In genomic region chr1:26035203-26035958, GRCh38 we compare ENCODE assay signal across 1 cellular context.
A peak's percentile ranks its signal among the peaks of the same experiment; 100 is the strongest.
TF ChIP-seq lines count a peak whose summit lies in the region.

No MANE protein-coding gene starts in this region.

TF ChIP-seq in HepG2, 621 proteins besides CTCF, POLR2A, EP300 and RAD21 (continued from another document and continues in another):
- TF ChIP-seq TFDP1 (CRISPR knock-in tag; IDR thresholded peaks at IDR 0.05; ENCODE audit: borderline replicate concordance): 0 out of 2 replicates have a peak, but pooled peaks have one; percentile 24
- no peak for TF ChIP-seq MLX (CRISPR knock-in tag; IDR thresholded peaks at IDR 0.05)
- TF ChIP-seq ZSCAN21 (CRISPR knock-in tag; IDR thresholded peaks at IDR 0.05; ENCODE audit: borderline replicate concordance): no peak
- no peak for TF ChIP-seq MTF2 (CRISPR knock-in tag; IDR thresholded peaks at IDR 0.05; ENCODE audit: borderline replicate concordance)
- no peak for TF ChIP-seq SP140L (CRISPR knock-in tag; IDR thresholded peaks at IDR 0.05; ENCODE audit: borderline replicate concordance)
- peak; percentile 30; the same call in 1 of the 2 replicates for TF ChIP-seq ZMYM4 (CRISPR knock-in tag; IDR thresholded peaks at IDR 0.05)
- TF ChIP-seq ZNF224 (CRISPR knock-in tag; IDR thresholded peaks at IDR 0.05): no peak; the same call in 1 of the 2 replicates
- TF ChIP-seq ARNTL (CRISPR knock-in tag; IDR thresholded peaks at IDR 0.05): peak; percentile 69; the same call in 1 of the 2 replicates
- peak; percentile 18; the same call in 1 of the 2 replicates for TF ChIP-seq NR2C2 (CRISPR knock-in tag; IDR thresholded peaks at IDR 0.05; ENCODE audit: borderline replicate concordance)
- peak; percentile 66; the same call in 1 of the 2 replicates for TF ChIP-seq PCBP1 (IDR thresholded peaks at IDR 0.05; ENCODE audit: borderline replicate concordance, low read depth, low read length)
- peak; percentile 31 for TF ChIP-seq ZNF883 (CRISPR knock-in tag; IDR thresholded peaks at IDR 0.05; ENCODE audit: not compliant biosample characterization)
- no peak for TF ChIP-seq BRD4 (CRISPR knock-in tag; IDR thresholded peaks at IDR 0.05)
- no peak for TF ChIP-seq ZNF512 (CRISPR knock-in tag; IDR thresholded peaks at IDR 0.05)
- peak; percentile 90 for TF ChIP-seq RFXAP (CRISPR knock-in tag; IDR thresholded peaks at IDR 0.05; ENCODE audit: borderline replicate concordance)
- TF ChIP-seq ZNF589 (CRISPR knock-in tag; conservative IDR thresholded peaks at IDR 0.05): peak; percentile 8; the same call in 1 of the 2 replicates
- TF ChIP-seq ZNF549 (CRISPR knock-in tag; IDR thresholded peaks at IDR 0.05): no peak
- TF ChIP-seq ZNF275 (CRISPR knock-in tag; IDR thresholded peaks at IDR 0.05; ENCODE audit: borderline replicate concordance): no peak
- TF ChIP-seq MED13 (CRISPR knock-in tag; IDR thresholded peaks at IDR 0.05): no peak
- no peak for TF ChIP-seq TSC22D2 (CRISPR knock-in tag; IDR thresholded peaks at IDR 0.05; ENCODE audit: borderline replicate concordance)
- TF ChIP-seq IRF9 (CRISPR knock-in tag; IDR thresholded peaks at IDR 0.05; ENCODE audit: borderline replicate concordance): no peak; the same call in 1 of the 2 replicates
- TF ChIP-seq TRAFD1 (CRISPR knock-in tag; IDR thresholded peaks at IDR 0.05; ENCODE audit: borderline replicate concordance): no peak
- TF ChIP-seq ZC3H13 (CRISPR knock-in tag; IDR thresholded peaks at IDR 0.05): no peak
- TF ChIP-seq NFE2L2 (IDR thresholded peaks at IDR 0.05; ENCODE audit: low read length): no peak
- peak; percentile 70; the same call in 1 of the 2 replicates for TF ChIP-seq ZMAT3 (CRISPR knock-in tag; conservative IDR thresholded peaks at IDR 0.05)
- peak; percentile 52; the same call in 1 of the 2 replicates for TF ChIP-seq MYC (CRISPR knock-in tag; IDR thresholded peaks at IDR 0.05; ENCODE audit: borderline replicate concordance)
- no peak for TF ChIP-seq FOXJ3 (CRISPR knock-in tag; IDR thresholded peaks at IDR 0.05; ENCODE audit: borderline replicate concordance)
- TF ChIP-seq NFIC (IDR thresholded peaks at IDR 0.05; ENCODE audit: low read length): no peak
- no peak for TF ChIP-seq BCL3 (CRISPR knock-in tag; IDR thresholded peaks at IDR 0.05)
- no peak; the same call in none of the 2 replicates for TF ChIP-seq ZNF607 (CRISPR knock-in tag; IDR thresholded peaks at IDR 0.05; ENCODE audit: borderline replicate concordance)
- TF ChIP-seq ZSCAN25 (CRISPR knock-in tag; IDR thresholded peaks at IDR 0.05): no peak
- no peak for TF ChIP-seq KLF13 (CRISPR knock-in tag; IDR thresholded peaks at IDR 0.05)
- no peak for TF ChIP-seq HOMEZ (CRISPR knock-in tag; IDR thresholded peaks at IDR 0.05; ENCODE audit: low read depth)
- no peak; the same call in 1 of the 2 replicates for TF ChIP-seq HOXA9 (CRISPR knock-in tag; IDR thresholded peaks at IDR 0.05; ENCODE audit: borderline replicate concordance)
- no peak for TF ChIP-seq ZFYVE20 (CRISPR knock-in tag; IDR thresholded peaks at IDR 0.05; ENCODE audit: borderline replicate concordance, low read depth)
- TF ChIP-seq ZNF569 (CRISPR knock-in tag; IDR thresholded peaks at IDR 0.05; ENCODE audit: borderline replicate concordance): no peak
- no peak for TF ChIP-seq ZFP36L2 (CRISPR knock-in tag; IDR thresholded peaks at IDR 0.05)
- no peak for TF ChIP-seq ELF4 (CRISPR knock-in tag; IDR thresholded peaks at IDR 0.05; ENCODE audit: borderline replicate concordance)
- no peak for TF ChIP-seq ZNF724P (CRISPR knock-in tag; IDR thresholded peaks at IDR 0.05; ENCODE audit: borderline replicate concordance)
- no peak for TF ChIP-seq JUNB (CRISPR knock-in tag; IDR thresholded peaks at IDR 0.05; ENCODE audit: borderline replicate concordance)
- no peak for TF ChIP-seq BCLAF1 (IDR thresholded peaks at IDR 0.05)
- no peak for TF ChIP-seq HNF4G (IDR thresholded peaks at IDR 0.05; ENCODE audit: borderline replicate concordance, low read depth, low read length)
- TF ChIP-seq HNF4G (CRISPR knock-in tag; IDR thresholded peaks at IDR 0.05; ENCODE audit: borderline replicate concordance, low read depth): no peak
- TF ChIP-seq CBX1 (IDR thresholded peaks at IDR 0.05; ENCODE audit: low read depth): no peak
- TF ChIP-seq ZNF660 (CRISPR knock-in tag; IDR thresholded peaks at IDR 0.05; ENCODE audit: borderline replicate concordance, low read depth): no peak
- no peak for TF ChIP-seq ZNF10 (CRISPR knock-in tag; IDR thresholded peaks at IDR 0.05; ENCODE audit: borderline replicate concordance, low read depth)
- TF ChIP-seq HOXA5 (CRISPR knock-in tag; IDR thresholded peaks at IDR 0.05): no peak; the same call in 1 of the 2 replicates
- no peak for TF ChIP-seq ELK4 (CRISPR knock-in tag; IDR thresholded peaks at IDR 0.05; ENCODE audit: borderline replicate concordance)
- no peak for TF ChIP-seq ELF1 (CRISPR knock-in tag; IDR thresholded peaks at IDR 0.05)
- peak; percentile 78 for TF ChIP-seq ZNF879 (CRISPR knock-in tag; IDR thresholded peaks at IDR 0.05)
- TF ChIP-seq PHF20 (CRISPR knock-in tag; IDR thresholded peaks at IDR 0.05): no peak
- TF ChIP-seq SYNCRIP (IDR thresholded peaks at IDR 0.05; ENCODE audit: insufficient read depth, low read depth, low read length): no peak
- TF ChIP-seq ZNF841 (CRISPR knock-in tag; IDR thresholded peaks at IDR 0.05; ENCODE audit: borderline replicate concordance): no peak
- TF ChIP-seq SNRNP70 (IDR thresholded peaks at IDR 0.05; ENCODE audit: low read depth, low read length): no peak
- TF ChIP-seq ZNF580 (CRISPR knock-in tag; IDR thresholded peaks at IDR 0.05; ENCODE audit: borderline replicate concordance, low read depth): peak; percentile 25; the same call in 1 of the 2 replicates
- TF ChIP-seq ARNT2 (CRISPR knock-in tag; IDR thresholded peaks at IDR 0.05; ENCODE audit: low read depth): no peak
- peak; percentile 73; the same call in 1 of the 2 replicates for TF ChIP-seq FOXC1 (CRISPR knock-in tag; IDR thresholded peaks at IDR 0.05; ENCODE audit: borderline replicate concordance)
- no peak for TF ChIP-seq SMC3 (IDR thresholded peaks at IDR 0.05; ENCODE audit: low read length)
- TF ChIP-seq POLR2AphosphoS2 (IDR thresholded peaks at IDR 0.05; ENCODE audit: low read depth, low read length): no peak
- no peak for TF ChIP-seq RFX3 (CRISPR knock-in tag; IDR thresholded peaks at IDR 0.05)
